Comparison of ENCODE assay signal across 15 cellular contexts in genomic region chr4:26124753-26125236, GRCh38.
DNase-seq lines count a peak whose midpoint lies in the region; ATAC-seq, FAIRE-seq and TF ChIP-seq lines count a peak whose summit lies in the region.
"Had no signal": no experiment of that assay in that cellular context is flagged by ENCODE, and none has a peak within 500 bp of the region (broad histone marks: within the 10 kb centered on the region; RNA-seq: fewer than 3 reads in every experiment).

No MANE protein-coding gene starts in this region.

- H3K36me3 ChIP-seq in hepatocyte (replicated peaks; ENCODE audit: insufficient read depth, low read depth) (no peaks in the 10 kb centered on the region), heart left ventricle (no peaks in the 10 kb centered on the region)
- H3K36me3 ChIP-seq: thoracic aorta had no signal

- in situ Hi-C loops in SK-MEL-5 (cut with HindIII; ENCODE audit: low pct_unique_long_range_greater_than_20kb, low sequenced_read_pairs): no loop called here

- TF ChIP-seq CTCF in 22Rv1 (IDR thresholded peaks at IDR 0.05) (no peak), hepatocyte (IDR thresholded peaks at IDR 0.05; ENCODE audit: poor library complexity) (no peak), heart left ventricle (IDR thresholded peaks at IDR 0.05) (no peak)

- H3K4me2 ChIP-seq in hepatocyte: no peak overlapping the region

- H3K9me2 ChIP-seq in hepatocyte (replicated peaks; ENCODE audit: insufficient read depth): no peaks in the 10 kb centered on the region

- H3K27ac ChIP-seq in 22Rv1 (peak overlapping the region; percentile 34), hepatocyte (peak overlapping the region; percentile 33), heart left ventricle (no peak overlapping the region)
- H3K27ac ChIP-seq: coronary artery, thoracic aorta had no signal

- H3K4me3 ChIP-seq in hepatocyte: no peak overlapping the region
- H3K4me3 ChIP-seq in heart left ventricle: no peak overlapping the region
- H3K4me3 ChIP-seq: coronary artery, thoracic aorta had no signal

- TF ChIP-seq POLR2A in heart left ventricle (IDR thresholded peaks at IDR 0.05) (no peak), GM18505 (IDR thresholded peaks at IDR 0.05; ENCODE audit: borderline replicate concordance, extremely low read depth, insufficient read depth, insufficient read length) (no peak)

- intact Hi-C loops in heart left ventricle (cut with DNase I): no loop called here

- FAIRE-seq in GM19239 (lab: Jason Lieb, UNC): peak; percentile 31
- FAIRE-seq: D721Med had no signal

- no peak for DNase-seq in GM19239 (ENCODE audit: insufficient read length, low spot score)
- peak; percentile 58 for DNase-seq in SK-MEL-5 (ENCODE audit: low read depth, low spot score)
- DNase-seq in hepatocyte (ENCODE audit: low spot score): peak; percentile 19
- DNase-seq in activated naive CD4-positive, alpha-beta T cell treated with anti-CD3 and anti-CD28 coated beads, Interleukin-2, amount 50 U/mL, for 16 hours: no peak
- DNase-seq in heart left ventricle: no peak
- DNase-seq: activated CD8-positive, alpha-beta T cell treated with anti-CD3 and anti-CD28 coated beads for 36 hours; anterior cingulate cortex; NCI-H1417; retina had no signal

- H3K27me3 ChIP-seq in hepatocyte (no peaks in the 10 kb centered on the region), heart left ventricle (no peaks in the 10 kb centered on the region)

- H3K9me3 ChIP-seq in hepatocyte (ENCODE audit: low read depth) (no peaks in the 10 kb centered on the region), heart left ventricle (peaks cover 0 to 4% (median 0%) of the 10 kb centered on the region in 12 donors)
- H3K9me3 ChIP-seq: thoracic aorta had no signal

- no peaks in the 10 kb centered on the region for H4K20me1 ChIP-seq in hepatocyte (ENCODE audit: insufficient read depth, poor library complexity, severe bottlenecking)

- H3K4me1 ChIP-seq in hepatocyte (ENCODE audit: insufficient read depth): no peaks in the 10 kb centered on the region
- peaks cover 0 to 6% (median 0%) of the 10 kb centered on the region in 12 donors for H3K4me1 ChIP-seq in heart left ventricle

- H3K79me2 ChIP-seq in hepatocyte: no peaks in the 10 kb centered on the region

- H2AFZ ChIP-seq in hepatocyte: no peak overlapping the region

- no peak for ATAC-seq in HG03159 (IDR thresholded peaks at IDR 0.05; ENCODE audit: unreplicated experiment)
- ATAC-seq in heart left ventricle: no peak
- no peak for ATAC-seq in GM18505 (IDR thresholded peaks at IDR 0.05; ENCODE audit: unreplicated experiment)
- ATAC-seq: activated CD8-positive, alpha-beta T cell treated with anti-CD3 and anti-CD28 coated beads for 36 hours had no signal

- WGBS in hepatocyte (ENCODE audit: low lambda C conversion rate, missing lambda C conversion rate): 89% methylated on average over 7 of the region's 7 CpGs
- WGBS in heart left ventricle, 4 donors: 87 to 95% (median 90%) methylated on average over 7 of the region's 7 CpGs

Comparison
In these comparisons a context has a peak if more than half of its experiments do, and no peak if none do; other contexts are left out.
1. H3K27ac ChIP-seq: peak in 22Rv1 (single experiment) and hepatocyte (single experiment); none in heart left ventricle (0 of 12).
2. DNase-seq: peak in SK-MEL-5 (single experiment) and hepatocyte (single experiment); none in GM19239 (single experiment), activated naive CD4-positive, alpha-beta T cell treated with anti-CD3 and anti-CD28 coated beads, Interleukin-2, amount 50 U/mL, for 16 hours (single experiment) and heart left ventricle (0 of 5).